ENCODE assay signal across 9 cellular contexts in the genomic region with DNA sequence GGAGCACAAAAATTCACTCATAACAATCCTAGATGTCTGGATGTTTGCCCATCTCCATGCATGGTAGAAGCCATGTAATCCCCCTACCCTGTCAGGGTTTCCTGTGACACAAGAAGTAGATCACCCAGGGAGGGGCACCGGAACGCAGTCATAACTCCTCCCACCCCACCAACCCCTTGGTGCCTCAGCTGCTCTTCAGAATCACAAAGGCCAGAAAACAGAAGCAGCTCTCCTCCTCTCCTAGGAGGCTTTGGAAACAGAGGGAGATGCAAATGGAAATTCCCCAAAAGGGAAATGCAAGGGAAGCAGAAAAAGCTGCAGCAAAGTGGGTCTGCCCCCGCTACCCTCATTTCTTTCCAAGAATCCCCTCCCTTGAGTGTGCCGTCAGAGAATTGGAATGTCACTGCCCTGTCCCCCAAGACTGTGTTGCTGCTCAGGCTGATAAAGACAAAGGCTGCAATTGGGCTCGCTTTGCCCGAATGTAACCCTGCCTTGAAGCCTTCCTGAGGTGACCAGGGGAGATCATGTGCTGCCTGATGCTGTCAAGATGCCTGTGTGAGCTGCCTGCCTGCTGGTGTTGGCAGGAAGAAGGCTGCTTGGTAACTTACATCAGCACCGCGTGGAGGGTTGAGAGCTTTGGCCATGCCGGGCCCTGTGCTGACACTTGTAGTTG.
DNase-seq lines count a peak whose midpoint lies in the region; ATAC-seq lines count a peak whose summit lies in the region.
"Had no signal": no experiment of that assay in that cellular context is flagged by ENCODE, and none has a peak within 500 bp of the region (broad histone marks: within the 10 kb centered on the region; RNA-seq: fewer than 3 reads in every experiment).

No MANE protein-coding gene starts in this region.

- CTCF ChIA-PET in activated CD8-positive, alpha-beta memory T cell treated with anti-CD3 and anti-CD28 coated beads, Interleukin-2, amount 10 ng/mL, durations not matched to agents 7 days and 5 days (lab: Charles Lee): interaction anchor here (0.9 kb wide), 1 partner anchor 12 kb away, joined by 3 read pairs; no protein-coding TSS in a partner anchor

- no peaks in the 10 kb centered on the region for H3K27me3 ChIP-seq in neuron (ENCODE audit: insufficient read depth, low read length)
- H3K27me3 ChIP-seq: ovary had no signal

- peaks cover 25% of the 10 kb centered on the region for H3K4me1 Mint-ChIP-seq in T-helper 2 cell treated with Interferon-gamma antibody and Interleukin-4, amounts not matched to agents 5 μg/mL and 100 μg/mL, for 36 hours (ENCODE audit: low read depth)
- peaks cover 25% of the 10 kb centered on the region for H3K4me1 Mint-ChIP-seq in activated CD8-positive, alpha-beta memory T cell treated with anti-CD3 and anti-CD28 coated beads, Interleukin-2, amount 10 ng/mL, durations not matched to agents 7 days and 5 days

- H3K36me3 Mint-ChIP-seq in T-helper 2 cell treated with Interferon-gamma antibody and Interleukin-4, amounts not matched to agents 5 μg/mL and 100 μg/mL, for 36 hours (ENCODE audit: low read depth): peaks cover 1% of the 10 kb centered on the region
- no peaks in the 10 kb centered on the region for H3K36me3 Mint-ChIP-seq in activated CD8-positive, alpha-beta memory T cell treated with anti-CD3 and anti-CD28 coated beads, Interleukin-2, amount 10 ng/mL, durations not matched to agents 7 days and 5 days

- intact Hi-C loops in head of caudate nucleus (cut with DNase I): loop anchor here (5.0 to 10.0 kb wide), 2 partner anchors 69 to 74 kb away; partner anchors contain the start of gene ABCA1

- no peaks in the 10 kb centered on the region for H3K36me3 ChIP-seq in neuron (ENCODE audit: insufficient read depth, low read length)
- H3K36me3 ChIP-seq: ovary had no signal

- H3K27me3 Mint-ChIP-seq in T-helper 2 cell treated with Interferon-gamma antibody and Interleukin-4, amounts not matched to agents 5 μg/mL and 100 μg/mL, for 36 hours (ENCODE audit: low read depth): peaks cover 66% of the 10 kb centered on the region
- H3K27me3 Mint-ChIP-seq in activated CD8-positive, alpha-beta memory T cell treated with anti-CD3 and anti-CD28 coated beads, Interleukin-2, amount 10 ng/mL, durations not matched to agents 7 days and 5 days: peaks cover 52% of the 10 kb centered on the region

- H3K4me3 Mint-ChIP-seq in T-helper 2 cell treated with Interferon-gamma antibody and Interleukin-4, amounts not matched to agents 5 μg/mL and 100 μg/mL, for 36 hours: peak overlapping the region; percentile 8
- no peak overlapping the region for H3K4me3 Mint-ChIP-seq in activated CD8-positive, alpha-beta memory T cell treated with anti-CD3 and anti-CD28 coated beads, Interleukin-2, amount 10 ng/mL, durations not matched to agents 7 days and 5 days

- no peak overlapping the region for H3K27ac Mint-ChIP-seq in T-helper 2 cell treated with Interferon-gamma antibody and Interleukin-4, amounts not matched to agents 5 μg/mL and 100 μg/mL, for 36 hours
- no peak overlapping the region for H3K27ac Mint-ChIP-seq in activated CD8-positive, alpha-beta memory T cell treated with anti-CD3 and anti-CD28 coated beads, Interleukin-2, amount 10 ng/mL, durations not matched to agents 7 days and 5 days

- ATAC-seq in GM19035 (IDR thresholded peaks at IDR 0.05; ENCODE audit: unreplicated experiment): no peak
- ATAC-seq in activated CD8-positive, alpha-beta memory T cell treated with anti-CD3 and anti-CD28 coated beads, Interleukin-2, amount 10 ng/mL, durations not matched to agents 7 days and 5 days: no peak

- H3K9me3 ChIP-seq in neuron (ENCODE audit: low read length): no peaks in the 10 kb centered on the region
- H3K9me3 ChIP-seq: ovary had no signal

- peak overlapping the region; percentile 18 for H2AFZ ChIP-seq in neuron (ENCODE audit: low read depth, low read length)

- peak overlapping the region; percentile 21 for H3K4me3 ChIP-seq in neuron (ENCODE audit: low read length)
- H3K4me3 ChIP-seq: ovary had no signal

- peak; percentile 44 for DNase-seq in ELR (ENCODE audit: low read depth)
- no peak for DNase-seq in T-helper 2 cell treated with Interferon-gamma antibody and Interleukin-4, amounts not matched to agents 5 μg/mL and 100 μg/mL, for 36 hours (ENCODE audit: low spot score)
- peak; percentile 16 to 85 (median 56) for DNase-seq in head of caudate nucleus
- DNase-seq in GOT3 (lab: John Stamatoyannopoulos, UW): no peak
- no peak for DNase-seq in SW480 (ENCODE audit: low spot score)
- DNase-seq in activated CD8-positive, alpha-beta memory T cell treated with anti-CD3 and anti-CD28 coated beads, Interleukin-2, amount 10 ng/mL, durations not matched to agents 7 days and 5 days: no peak

- H3K4me1 ChIP-seq in neuron (ENCODE audit: insufficient read depth, low read length): peaks cover 44% of the 10 kb centered on the region

- no peaks in the 10 kb centered on the region for H3K9me3 Mint-ChIP-seq in T-helper 2 cell treated with Interferon-gamma antibody and Interleukin-4, amounts not matched to agents 5 μg/mL and 100 μg/mL, for 36 hours
- no peaks in the 10 kb centered on the region for H3K9me3 Mint-ChIP-seq in activated CD8-positive, alpha-beta memory T cell treated with anti-CD3 and anti-CD28 coated beads, Interleukin-2, amount 10 ng/mL, durations not matched to agents 7 days and 5 days (ENCODE audit: low read depth)

Comparison
In these comparisons a context has a peak if more than half of its experiments do, and no peak if none do; other contexts are left out.
1. DNase-seq: peak in ELR (single experiment) and head of caudate nucleus (42 of 42); none in T-helper 2 cell treated with Interferon-gamma antibody and Interleukin-4, amounts not matched to agents 5 μg/mL and 100 μg/mL, for 36 hours (single experiment), GOT3 (single experiment), SW480 (single experiment) and activated CD8-positive, alpha-beta memory T cell treated with anti-CD3 and anti-CD28 coated beads, Interleukin-2, amount 10 ng/mL, durations not matched to agents 7 days and 5 days (single experiment).